Comparison of ENCODE assay signal across 1 cellular context in the genomic region with DNA sequence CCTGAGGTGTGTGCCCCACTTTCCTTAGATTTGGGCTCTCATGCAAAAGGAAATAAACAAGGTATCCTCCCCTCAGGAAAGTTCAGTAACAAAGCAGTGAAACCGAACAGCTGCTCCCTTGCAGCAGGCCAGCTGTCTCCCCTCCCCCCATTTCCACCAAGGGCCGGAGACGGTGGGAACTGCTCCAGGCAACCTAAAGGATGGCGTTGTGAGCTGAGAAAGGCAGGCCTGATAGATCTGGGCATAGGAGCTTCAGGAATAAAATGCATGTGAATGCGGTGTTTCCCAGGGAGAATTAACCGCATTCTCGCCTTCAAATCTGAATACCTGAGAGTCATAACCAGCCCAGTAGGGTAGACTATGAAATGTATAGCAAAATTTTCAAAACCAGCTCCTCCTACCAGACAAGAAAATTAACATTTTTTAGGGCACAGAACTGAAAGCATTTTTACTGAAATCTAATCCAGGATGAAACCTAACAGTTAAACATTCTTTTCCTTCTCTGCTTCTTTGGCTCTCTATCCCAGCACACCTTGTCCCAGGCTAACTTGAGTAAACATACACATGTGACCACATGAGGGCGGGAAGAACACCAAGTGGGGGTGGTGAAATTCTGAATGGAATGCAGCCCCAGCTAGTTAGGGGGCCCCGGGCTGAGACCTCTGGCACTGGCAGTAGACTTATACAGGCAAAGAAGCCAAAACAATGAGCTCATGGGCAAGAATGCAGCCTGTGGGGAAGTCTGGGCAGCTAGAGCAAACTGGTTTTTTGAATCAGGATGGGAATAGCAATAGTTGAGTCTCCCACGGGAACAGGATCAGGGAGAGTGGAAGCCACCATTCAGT.
A peak's percentile ranks its signal among the peaks of the same experiment; 100 is the strongest.
TF ChIP-seq lines count a peak whose summit lies in the region.

No MANE protein-coding gene starts in this region.

TF ChIP-seq in K562, 482 proteins besides CTCF, POLR2A, EP300 and RAD21 (continued from another document and continues in another):
- TF ChIP-seq, protein P1, sequence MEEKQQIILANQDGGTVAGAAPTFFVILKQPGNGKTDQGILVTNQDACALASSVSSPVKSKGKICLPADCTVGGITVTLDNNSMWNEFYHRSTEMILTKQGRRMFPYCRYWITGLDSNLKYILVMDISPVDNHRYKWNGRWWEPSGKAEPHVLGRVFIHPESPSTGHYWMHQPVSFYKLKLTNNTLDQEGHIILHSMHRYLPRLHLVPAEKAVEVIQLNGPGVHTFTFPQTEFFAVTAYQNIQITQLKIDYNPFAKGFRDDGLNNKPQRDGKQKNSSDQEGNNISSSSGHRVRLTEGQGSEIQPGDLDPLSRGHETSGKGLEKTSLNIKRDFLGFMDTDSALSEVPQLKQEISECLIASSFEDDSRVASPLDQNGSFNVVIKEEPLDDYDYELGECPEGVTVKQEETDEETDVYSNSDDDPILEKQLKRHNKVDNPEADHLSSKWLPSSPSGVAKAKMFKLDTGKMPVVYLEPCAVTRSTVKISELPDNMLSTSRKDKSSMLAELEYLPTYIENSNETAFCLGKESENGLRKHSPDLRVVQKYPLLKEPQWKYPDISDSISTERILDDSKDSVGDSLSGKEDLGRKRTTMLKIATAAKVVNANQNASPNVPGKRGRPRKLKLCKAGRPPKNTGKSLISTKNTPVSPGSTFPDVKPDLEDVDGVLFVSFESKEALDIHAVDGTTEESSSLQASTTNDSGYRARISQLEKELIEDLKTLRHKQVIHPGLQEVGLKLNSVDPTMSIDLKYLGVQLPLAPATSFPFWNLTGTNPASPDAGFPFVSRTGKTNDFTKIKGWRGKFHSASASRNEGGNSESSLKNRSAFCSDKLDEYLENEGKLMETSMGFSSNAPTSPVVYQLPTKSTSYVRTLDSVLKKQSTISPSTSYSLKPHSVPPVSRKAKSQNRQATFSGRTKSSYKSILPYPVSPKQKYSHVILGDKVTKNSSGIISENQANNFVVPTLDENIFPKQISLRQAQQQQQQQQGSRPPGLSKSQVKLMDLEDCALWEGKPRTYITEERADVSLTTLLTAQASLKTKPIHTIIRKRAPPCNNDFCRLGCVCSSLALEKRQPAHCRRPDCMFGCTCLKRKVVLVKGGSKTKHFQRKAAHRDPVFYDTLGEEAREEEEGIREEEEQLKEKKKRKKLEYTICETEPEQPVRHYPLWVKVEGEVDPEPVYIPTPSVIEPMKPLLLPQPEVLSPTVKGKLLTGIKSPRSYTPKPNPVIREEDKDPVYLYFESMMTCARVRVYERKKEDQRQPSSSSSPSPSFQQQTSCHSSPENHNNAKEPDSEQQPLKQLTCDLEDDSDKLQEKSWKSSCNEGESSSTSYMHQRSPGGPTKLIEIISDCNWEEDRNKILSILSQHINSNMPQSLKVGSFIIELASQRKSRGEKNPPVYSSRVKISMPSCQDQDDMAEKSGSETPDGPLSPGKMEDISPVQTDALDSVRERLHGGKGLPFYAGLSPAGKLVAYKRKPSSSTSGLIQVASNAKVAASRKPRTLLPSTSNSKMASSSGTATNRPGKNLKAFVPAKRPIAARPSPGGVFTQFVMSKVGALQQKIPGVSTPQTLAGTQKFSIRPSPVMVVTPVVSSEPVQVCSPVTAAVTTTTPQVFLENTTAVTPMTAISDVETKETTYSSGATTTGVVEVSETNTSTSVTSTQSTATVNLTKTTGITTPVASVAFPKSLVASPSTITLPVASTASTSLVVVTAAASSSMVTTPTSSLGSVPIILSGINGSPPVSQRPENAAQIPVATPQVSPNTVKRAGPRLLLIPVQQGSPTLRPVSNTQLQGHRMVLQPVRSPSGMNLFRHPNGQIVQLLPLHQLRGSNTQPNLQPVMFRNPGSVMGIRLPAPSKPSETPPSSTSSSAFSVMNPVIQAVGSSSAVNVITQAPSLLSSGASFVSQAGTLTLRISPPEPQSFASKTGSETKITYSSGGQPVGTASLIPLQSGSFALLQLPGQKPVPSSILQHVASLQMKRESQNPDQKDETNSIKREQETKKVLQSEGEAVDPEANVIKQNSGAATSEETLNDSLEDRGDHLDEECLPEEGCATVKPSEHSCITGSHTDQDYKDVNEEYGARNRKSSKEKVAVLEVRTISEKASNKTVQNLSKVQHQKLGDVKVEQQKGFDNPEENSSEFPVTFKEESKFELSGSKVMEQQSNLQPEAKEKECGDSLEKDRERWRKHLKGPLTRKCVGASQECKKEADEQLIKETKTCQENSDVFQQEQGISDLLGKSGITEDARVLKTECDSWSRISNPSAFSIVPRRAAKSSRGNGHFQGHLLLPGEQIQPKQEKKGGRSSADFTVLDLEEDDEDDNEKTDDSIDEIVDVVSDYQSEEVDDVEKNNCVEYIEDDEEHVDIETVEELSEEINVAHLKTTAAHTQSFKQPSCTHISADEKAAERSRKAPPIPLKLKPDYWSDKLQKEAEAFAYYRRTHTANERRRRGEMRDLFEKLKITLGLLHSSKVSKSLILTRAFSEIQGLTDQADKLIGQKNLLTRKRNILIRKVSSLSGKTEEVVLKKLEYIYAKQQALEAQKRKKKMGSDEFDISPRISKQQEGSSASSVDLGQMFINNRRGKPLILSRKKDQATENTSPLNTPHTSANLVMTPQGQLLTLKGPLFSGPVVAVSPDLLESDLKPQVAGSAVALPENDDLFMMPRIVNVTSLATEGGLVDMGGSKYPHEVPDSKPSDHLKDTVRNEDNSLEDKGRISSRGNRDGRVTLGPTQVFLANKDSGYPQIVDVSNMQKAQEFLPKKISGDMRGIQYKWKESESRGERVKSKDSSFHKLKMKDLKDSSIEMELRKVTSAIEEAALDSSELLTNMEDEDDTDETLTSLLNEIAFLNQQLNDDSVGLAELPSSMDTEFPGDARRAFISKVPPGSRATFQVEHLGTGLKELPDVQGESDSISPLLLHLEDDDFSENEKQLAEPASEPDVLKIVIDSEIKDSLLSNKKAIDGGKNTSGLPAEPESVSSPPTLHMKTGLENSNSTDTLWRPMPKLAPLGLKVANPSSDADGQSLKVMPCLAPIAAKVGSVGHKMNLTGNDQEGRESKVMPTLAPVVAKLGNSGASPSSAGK (IDR thresholded peaks at IDR 0.05), result no peak; the same call in 1 of the 2 replicates
- TF ChIP-seq RAD51 (IDR thresholded peaks at IDR 0.05; ENCODE audit: borderline replicate concordance, low read depth) (peak; percentile 56; the same call in 1 of the 2 replicates), SMARCA4 (IDR thresholded peaks at IDR 0.05) (no peak), KLF13 (tag; IDR thresholded peaks at IDR 0.05; ENCODE audit: borderline replicate concordance, low read depth) (no peak), ZNF586 (CRISPR knock-in tag; conservative IDR thresholded peaks at IDR 0.05) (no peak), FUS (optimal IDR thresholded peaks at IDR 0.05; ENCODE audit: low read depth, low read length) (no peak), BRD4 (IDR thresholded peaks at IDR 0.05) (no peak), MYBL2 (IDR thresholded peaks at IDR 0.05; ENCODE audit: low read depth) (no peak), MYBL2 (CRISPR knock-in tag; IDR thresholded peaks at IDR 0.05; ENCODE audit: borderline replicate concordance) (no peak), ETV6 (IDR thresholded peaks at IDR 0.05; ENCODE audit: borderline replicate concordance in 1 of 2, low read depth in 2 of 2, low read length in 1 of 2) (no peak), ETV6 (CRISPR knock-in tag; IDR thresholded peaks at IDR 0.05; ENCODE audit: borderline replicate concordance) (no peak), ZNF57 (CRISPR knock-in tag; IDR thresholded peaks at IDR 0.05) (no peak), COPS2 (conservative IDR thresholded peaks at IDR 0.05) (no peak), CBFA2T3 (IDR thresholded peaks at IDR 0.05) (no peak; the same call in 1 of the 2 replicates), HOXB6 (CRISPR knock-in tag; IDR thresholded peaks at IDR 0.05; ENCODE audit: borderline replicate concordance) (no peak), HDAC6 (IDR thresholded peaks at IDR 0.05; ENCODE audit: low read depth, low read length) (no peak), THRAP3 (IDR thresholded peaks at IDR 0.05; ENCODE audit: borderline replicate concordance) (no peak)
- TF ChIP-seq, protein P2, sequence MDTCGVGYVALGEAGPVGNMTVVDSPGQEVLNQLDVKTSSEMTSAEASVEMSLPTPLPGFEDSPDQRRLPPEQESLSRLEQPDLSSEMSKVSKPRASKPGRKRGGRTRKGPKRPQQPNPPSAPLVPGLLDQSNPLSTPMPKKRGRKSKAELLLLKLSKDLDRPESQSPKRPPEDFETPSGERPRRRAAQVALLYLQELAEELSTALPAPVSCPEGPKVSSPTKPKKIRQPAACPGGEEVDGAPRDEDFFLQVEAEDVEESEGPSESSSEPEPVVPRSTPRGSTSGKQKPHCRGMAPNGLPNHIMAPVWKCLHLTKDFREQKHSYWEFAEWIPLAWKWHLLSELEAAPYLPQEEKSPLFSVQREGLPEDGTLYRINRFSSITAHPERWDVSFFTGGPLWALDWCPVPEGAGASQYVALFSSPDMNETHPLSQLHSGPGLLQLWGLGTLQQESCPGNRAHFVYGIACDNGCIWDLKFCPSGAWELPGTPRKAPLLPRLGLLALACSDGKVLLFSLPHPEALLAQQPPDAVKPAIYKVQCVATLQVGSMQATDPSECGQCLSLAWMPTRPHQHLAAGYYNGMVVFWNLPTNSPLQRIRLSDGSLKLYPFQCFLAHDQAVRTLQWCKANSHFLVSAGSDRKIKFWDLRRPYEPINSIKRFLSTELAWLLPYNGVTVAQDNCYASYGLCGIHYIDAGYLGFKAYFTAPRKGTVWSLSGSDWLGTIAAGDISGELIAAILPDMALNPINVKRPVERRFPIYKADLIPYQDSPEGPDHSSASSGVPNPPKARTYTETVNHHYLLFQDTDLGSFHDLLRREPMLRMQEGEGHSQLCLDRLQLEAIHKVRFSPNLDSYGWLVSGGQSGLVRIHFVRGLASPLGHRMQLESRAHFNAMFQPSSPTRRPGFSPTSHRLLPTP (IDR thresholded peaks at IDR 0.05; ENCODE audit: borderline replicate concordance, extremely low read depth, insufficient read length), result no peak
- TF ChIP-seq, protein P3, sequence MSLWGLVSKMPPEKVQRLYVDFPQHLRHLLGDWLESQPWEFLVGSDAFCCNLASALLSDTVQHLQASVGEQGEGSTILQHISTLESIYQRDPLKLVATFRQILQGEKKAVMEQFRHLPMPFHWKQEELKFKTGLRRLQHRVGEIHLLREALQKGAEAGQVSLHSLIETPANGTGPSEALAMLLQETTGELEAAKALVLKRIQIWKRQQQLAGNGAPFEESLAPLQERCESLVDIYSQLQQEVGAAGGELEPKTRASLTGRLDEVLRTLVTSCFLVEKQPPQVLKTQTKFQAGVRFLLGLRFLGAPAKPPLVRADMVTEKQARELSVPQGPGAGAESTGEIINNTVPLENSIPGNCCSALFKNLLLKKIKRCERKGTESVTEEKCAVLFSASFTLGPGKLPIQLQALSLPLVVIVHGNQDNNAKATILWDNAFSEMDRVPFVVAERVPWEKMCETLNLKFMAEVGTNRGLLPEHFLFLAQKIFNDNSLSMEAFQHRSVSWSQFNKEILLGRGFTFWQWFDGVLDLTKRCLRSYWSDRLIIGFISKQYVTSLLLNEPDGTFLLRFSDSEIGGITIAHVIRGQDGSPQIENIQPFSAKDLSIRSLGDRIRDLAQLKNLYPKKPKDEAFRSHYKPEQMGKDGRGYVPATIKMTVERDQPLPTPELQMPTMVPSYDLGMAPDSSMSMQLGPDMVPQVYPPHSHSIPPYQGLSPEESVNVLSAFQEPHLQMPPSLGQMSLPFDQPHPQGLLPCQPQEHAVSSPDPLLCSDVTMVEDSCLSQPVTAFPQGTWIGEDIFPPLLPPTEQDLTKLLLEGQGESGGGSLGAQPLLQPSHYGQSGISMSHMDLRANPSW (CRISPR knock-in tag; IDR thresholded peaks at IDR 0.05), result no peak
- TF ChIP-seq, protein P4, sequence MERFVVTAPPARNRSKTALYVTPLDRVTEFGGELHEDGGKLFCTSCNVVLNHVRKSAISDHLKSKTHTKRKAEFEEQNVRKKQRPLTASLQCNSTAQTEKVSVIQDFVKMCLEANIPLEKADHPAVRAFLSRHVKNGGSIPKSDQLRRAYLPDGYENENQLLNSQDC (CRISPR knock-in tag; IDR thresholded peaks at IDR 0.05), result no peak
- TF ChIP-seq, protein P5, sequence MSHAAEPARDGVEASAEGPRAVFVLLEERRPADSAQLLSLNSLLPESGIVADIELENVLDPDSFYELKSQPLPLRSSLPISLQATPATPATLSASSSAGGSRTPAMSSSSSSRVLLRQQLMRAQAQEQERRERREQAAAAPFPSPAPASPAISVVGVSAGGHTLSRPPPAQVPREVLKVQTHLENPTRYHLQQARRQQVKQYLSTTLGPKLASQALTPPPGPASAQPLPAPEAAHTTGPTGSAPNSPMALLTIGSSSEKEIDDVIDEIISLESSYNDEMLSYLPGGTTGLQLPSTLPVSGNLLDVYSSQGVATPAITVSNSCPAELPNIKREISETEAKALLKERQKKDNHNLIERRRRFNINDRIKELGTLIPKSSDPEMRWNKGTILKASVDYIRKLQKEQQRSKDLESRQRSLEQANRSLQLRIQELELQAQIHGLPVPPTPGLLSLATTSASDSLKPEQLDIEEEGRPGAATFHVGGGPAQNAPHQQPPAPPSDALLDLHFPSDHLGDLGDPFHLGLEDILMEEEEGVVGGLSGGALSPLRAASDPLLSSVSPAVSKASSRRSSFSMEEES (CRISPR knock-in tag; IDR thresholded peaks at IDR 0.05), result no peak
- TF ChIP-seq, protein P6, sequence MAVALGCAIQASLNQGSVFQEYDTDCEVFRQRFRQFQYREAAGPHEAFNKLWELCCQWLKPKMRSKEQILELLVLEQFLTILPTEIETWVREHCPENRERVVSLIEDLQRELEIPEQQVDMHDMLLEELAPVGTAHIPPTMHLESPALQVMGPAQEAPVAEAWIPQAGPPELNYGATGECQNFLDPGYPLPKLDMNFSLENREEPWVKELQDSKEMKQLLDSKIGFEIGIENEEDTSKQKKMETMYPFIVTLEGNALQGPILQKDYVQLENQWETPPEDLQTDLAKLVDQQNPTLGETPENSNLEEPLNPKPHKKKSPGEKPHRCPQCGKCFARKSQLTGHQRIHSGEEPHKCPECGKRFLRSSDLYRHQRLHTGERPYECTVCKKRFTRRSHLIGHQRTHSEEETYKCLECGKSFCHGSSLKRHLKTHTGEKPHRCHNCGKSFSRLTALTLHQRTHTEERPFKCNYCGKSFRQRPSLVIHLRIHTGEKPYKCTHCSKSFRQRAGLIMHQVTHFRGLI (CRISPR knock-in tag; IDR thresholded peaks at IDR 0.05), result no peak
- TF ChIP-seq, protein P7, sequence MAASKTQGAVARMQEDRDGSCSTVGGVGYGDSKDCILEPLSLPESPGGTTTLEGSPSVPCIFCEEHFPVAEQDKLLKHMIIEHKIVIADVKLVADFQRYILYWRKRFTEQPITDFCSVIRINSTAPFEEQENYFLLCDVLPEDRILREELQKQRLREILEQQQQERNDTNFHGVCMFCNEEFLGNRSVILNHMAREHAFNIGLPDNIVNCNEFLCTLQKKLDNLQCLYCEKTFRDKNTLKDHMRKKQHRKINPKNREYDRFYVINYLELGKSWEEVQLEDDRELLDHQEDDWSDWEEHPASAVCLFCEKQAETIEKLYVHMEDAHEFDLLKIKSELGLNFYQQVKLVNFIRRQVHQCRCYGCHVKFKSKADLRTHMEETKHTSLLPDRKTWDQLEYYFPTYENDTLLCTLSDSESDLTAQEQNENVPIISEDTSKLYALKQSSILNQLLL (CRISPR knock-in tag; IDR thresholded peaks at IDR 0.05; ENCODE audit: borderline replicate concordance), result no peak
- TF ChIP-seq, protein P8, sequence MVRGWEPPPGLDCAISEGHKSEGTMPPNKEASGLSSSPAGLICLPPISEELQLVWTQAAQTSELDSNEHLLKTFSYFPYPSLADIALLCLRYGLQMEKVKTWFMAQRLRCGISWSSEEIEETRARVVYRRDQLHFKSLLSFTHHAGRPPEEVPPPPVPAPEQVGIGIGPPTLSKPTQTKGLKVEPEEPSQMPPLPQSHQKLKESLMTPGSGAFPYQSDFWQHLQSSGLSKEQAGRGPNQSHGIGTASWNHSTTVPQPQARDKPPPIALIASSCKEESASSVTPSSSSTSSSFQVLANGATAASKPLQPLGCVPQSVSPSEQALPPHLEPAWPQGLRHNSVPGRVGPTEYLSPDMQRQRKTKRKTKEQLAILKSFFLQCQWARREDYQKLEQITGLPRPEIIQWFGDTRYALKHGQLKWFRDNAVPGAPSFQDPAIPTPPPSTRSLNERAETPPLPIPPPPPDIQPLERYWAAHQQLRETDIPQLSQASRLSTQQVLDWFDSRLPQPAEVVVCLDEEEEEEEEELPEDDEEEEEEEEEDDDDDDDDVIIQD (CRISPR knock-in tag; IDR thresholded peaks at IDR 0.05), result no peak
